In the genomic region with DNA sequence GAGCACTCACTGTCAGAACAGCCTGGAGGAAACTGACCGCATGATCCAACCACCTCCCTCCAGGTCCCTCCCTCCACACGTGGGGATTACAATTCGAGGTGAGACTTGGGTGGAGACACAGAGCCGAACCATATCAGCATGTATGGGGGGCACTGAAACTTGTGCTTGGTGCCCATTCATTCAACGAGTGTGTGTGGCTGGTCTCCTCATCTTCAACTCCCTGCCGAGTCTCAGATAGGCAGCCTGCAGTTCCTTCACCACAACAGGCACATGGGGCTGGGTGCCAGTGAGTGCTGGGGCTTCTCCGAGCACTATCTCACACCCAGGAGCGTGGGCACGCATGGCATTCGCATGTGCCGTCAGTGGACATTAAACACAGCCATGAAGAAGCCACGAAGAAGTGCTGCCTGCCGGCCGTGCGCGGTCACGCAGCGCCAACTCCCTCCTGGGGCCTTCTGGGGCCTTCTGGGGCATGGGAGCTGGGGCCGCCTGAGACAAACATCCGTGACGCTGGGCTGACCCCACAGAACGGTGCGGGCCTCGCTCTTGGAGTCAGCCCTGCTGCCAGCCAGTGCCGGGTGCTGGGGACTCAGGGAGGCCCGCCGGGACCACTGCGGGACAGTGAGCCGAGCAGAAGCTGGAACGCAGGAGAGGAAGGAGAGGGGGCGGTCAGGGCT, we compare ENCODE assay signal across 8 cellular contexts. TPM values are rescaled to one million over a fixed set of nuclear protein-coding genes. Genes with fewer than 3 reads are reported as not detected.
A peak's percentile ranks its signal among the peaks of the same experiment; 100 is the strongest.
DNase-seq lines count a peak whose midpoint lies in the region; ATAC-seq and TF ChIP-seq lines count a peak whose summit lies in the region.

No MANE protein-coding gene starts in this region.

- peaks cover 10% of the 10 kb centered on the region for H3K4me1 ChIP-seq in HUES64 (ENCODE audit: insufficient read depth, low read length)
- H3K4me1 ChIP-seq in mucosa of rectum (ENCODE audit: control insufficient read depth in 2 of 2, insufficient read depth in 2 of 2, low read length in 2 of 2) = peaks cover 23 to 25% of the 10 kb centered on the region in 2 donors

- H3K27me3 ChIP-seq in HUES64 (ENCODE audit: insufficient read depth, low read length) (peaks cover 1% of the 10 kb centered on the region; the same call in 1 of the 2 replicates), brain microvascular endothelial cell (replicated peaks) (no peaks in the 10 kb centered on the region), mucosa of rectum (ENCODE audit: control insufficient read depth in 2 of 2, insufficient read depth in 2 of 2, low read length in 2 of 2) (peaks cover 3 to 7% of the 10 kb centered on the region in 2 donors)

- H3K9me3 ChIP-seq in HUES64 (ENCODE audit: insufficient read depth, low read depth, low read length) = no peaks in the 10 kb centered on the region
- no peaks in the 10 kb centered on the region for H3K9me3 ChIP-seq in mucosa of rectum (ENCODE audit: control insufficient read depth in 2 of 2, low read length in 2 of 2)

- in situ Hi-C loops in brain microvascular endothelial cell (cut with HindIII; ENCODE audit: low pct_ligation_motif_present, low sequenced_read_pairs) = no loop called here

- H3K4me3 ChIP-seq in HUES64 (ENCODE audit: low read length) (peak overlapping the region; percentile 89), brain microvascular endothelial cell (ENCODE audit: low read depth, low read length) (peak overlapping the region; percentile 90), mucosa of rectum (ENCODE audit: low read length in 2 of 2) (peak overlapping the region; percentile 93 to 94)

- ATAC-seq in GM18909 (IDR thresholded peaks at IDR 0.05; ENCODE audit: poor library complexity, unreplicated experiment) = no peak
- ATAC-seq in HG03095 (IDR thresholded peaks at IDR 0.05; ENCODE audit: unreplicated experiment) = no peak

- H3K27ac ChIP-seq in HUES64 (ENCODE audit: low read depth, low read length) (peak overlapping the region; percentile 62), brain microvascular endothelial cell (peak overlapping the region; percentile 41), mucosa of rectum (ENCODE audit: low read depth in 2 of 2, low read length in 2 of 2) (peak overlapping the region; percentile 79 to 84)

- WGBS in HUES64 = 63% methylated on average over 31 of the region's 31 CpGs

- TF ChIP-seq CTCF in brain microvascular endothelial cell (IDR thresholded peaks at IDR 0.05; ENCODE audit: low read depth, low read length, missing control alignments) = no peak

- H3K36me3 ChIP-seq in HUES64 (ENCODE audit: insufficient read depth, low read length) = peaks cover 26% of the 10 kb centered on the region
- H3K36me3 ChIP-seq in brain microvascular endothelial cell (replicated peaks) = peaks cover 9% of the 10 kb centered on the region
- H3K36me3 ChIP-seq in mucosa of rectum (ENCODE audit: control insufficient read depth in 2 of 2, insufficient read depth in 2 of 2, low read length in 2 of 2) = peaks cover 5 to 13% of the 10 kb centered on the region in 2 donors

- DNase-seq in GM03348 (ENCODE audit: low spot score) (peak; percentile 33), brain microvascular endothelial cell (no peak), NCI-H2107 treated with DMSO at 0.1 percent for 48 hours (lab: John Stamatoyannopoulos, UW; ENCODE audit: unreplicated experiment) (no peak), kidney glomerular epithelial cell (lab: John Stamatoyannopoulos, UW) (no peak)

- H3K9ac ChIP-seq in HUES64 (ENCODE audit: low read depth, low read length) (peak overlapping the region; percentile 82), mucosa of rectum (ENCODE audit: low read depth in 1 of 2, low read length in 2 of 2) (peak overlapping the region in 1 of 2 donors; percentile 67)

RNA-seq across cellular contexts. Expression of gene RTEL1, which starts 0.7 kb away (rescaled TPM):
- polyA plus RNA-seq in HUES64 (2013, experiment 1 of 2) = 13.6 TPM
- polyA plus RNA-seq in HUES64 (2013, experiment 2 of 2) = 14.5 TPM

RNA-seq across cellular contexts. Expression of gene STMN3, which starts 4.2 kb away (rescaled TPM):
- polyA plus RNA-seq in HUES64 (2013, experiment 1 of 2) = 58.0 TPM
- polyA plus RNA-seq in HUES64 (2013, experiment 2 of 2) = 42.2 TPM

RNA-seq across cellular contexts. Expression of gene GMEB2, which starts 30.5 kb away (rescaled TPM):
- 11.4 TPM for polyA plus RNA-seq in HUES64 (2013, experiment 1 of 2)
- 12.9 TPM for polyA plus RNA-seq in HUES64 (2013, experiment 2 of 2)

RNA-seq across cellular contexts. Expression of gene TNFRSF6B, which starts 39.1 kb away (rescaled TPM):
- 1.1 TPM for polyA plus RNA-seq in HUES64 (2013, experiment 1 of 2)
- 1.2 TPM for polyA plus RNA-seq in HUES64 (2013, experiment 2 of 2)

RNA-seq across cellular contexts. Expression of gene ARFRP1, which starts 50.4 kb away (rescaled TPM):
- 14.0 TPM for polyA plus RNA-seq in HUES64 (2013, experiment 1 of 2)
- 12.9 TPM for polyA plus RNA-seq in HUES64 (2013, experiment 2 of 2)
